In the genomic region with DNA sequence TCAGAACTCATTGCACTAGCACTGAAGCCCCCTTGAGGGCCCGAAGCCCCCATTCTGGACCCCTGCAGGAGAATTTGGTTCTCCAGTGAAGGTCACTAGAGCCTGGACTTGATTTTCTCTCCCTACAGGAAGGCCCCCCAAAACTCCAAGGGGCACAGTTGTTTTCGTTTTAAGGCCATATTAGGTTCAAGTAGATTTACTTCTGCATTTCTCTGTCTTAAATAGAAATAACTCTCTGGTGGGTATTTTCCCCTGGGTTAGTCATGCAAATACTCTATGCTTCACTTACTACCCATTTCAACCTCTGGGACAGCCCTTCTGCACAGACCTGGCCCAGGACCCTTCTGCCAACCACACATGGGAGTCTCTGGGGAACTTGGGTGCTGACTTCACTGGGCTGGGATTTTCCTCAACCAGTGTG, we compare ENCODE assay signal across 8 cellular contexts. TPM values are rescaled to one million over a fixed set of nuclear protein-coding genes. Genes with fewer than 3 reads are reported as not detected.
DNase-seq lines count a peak whose midpoint lies in the region; ATAC-seq and TF ChIP-seq lines count a peak whose summit lies in the region.

No MANE protein-coding gene starts in this region.

- H3K27ac ChIP-seq in KMS-11: no peak overlapping the region
- peak overlapping the region; percentile 90 to 95 (median 94) for H3K27ac ChIP-seq in spleen

- no peaks in the 10 kb centered on the region for H3K9me3 ChIP-seq in spleen

- intact Hi-C loops in spleen (cut with DNase I; ENCODE audit: low total_unique reads) (loop anchor here (5.0 to 10.0 kb wide), 2 partner anchors 50 to 112 kb away; a partner anchor contains a TSS), left cardiac atrium (cut with DNase I) (loop anchor here (10.0 kb wide), 2 partner anchors 140 to 690 kb away; a partner anchor contains a TSS)

- peaks cover 12% of the 10 kb centered on the region for H3K4me1 ChIP-seq in KMS-11 (ENCODE audit: low read depth, poor library complexity, severe bottlenecking)
- peaks cover 17 to 82% (median 59%) of the 10 kb centered on the region in 6 donors for H3K4me1 ChIP-seq in spleen

- H3K9me3 Mint-ChIP-seq in effector memory CD8-positive, alpha-beta T cell: no peaks in the 10 kb centered on the region

- peak overlapping the region; percentile 83; the same call in 1 of the 2 replicates for H2AFZ ChIP-seq in KMS-11 (ENCODE audit: low read depth)

- peak overlapping the region; percentile 72; the same call in 1 of the 2 replicates for H3K4me2 ChIP-seq in KMS-11

- peaks cover 6% of the 10 kb centered on the region for H3K36me3 Mint-ChIP-seq in effector memory CD8-positive, alpha-beta T cell (ENCODE audit: insufficient read depth)

- no peaks in the 10 kb centered on the region for H3K36me3 ChIP-seq in KMS-11 (ENCODE audit: insufficient read depth)
- no peaks in the 10 kb centered on the region for H3K36me3 ChIP-seq in spleen

- POLR2A ChIA-PET in HEK293T (lab: Yijun Ruan, JAX): no interaction called here

- no peaks in the 10 kb centered on the region for H3K27me3 ChIP-seq in KMS-11 (ENCODE audit: insufficient read depth, low read depth)
- H3K27me3 ChIP-seq in spleen (replicated peaks in 1 of 7): no peaks in the 10 kb centered on the region

- H3K4me3 ChIP-seq in KMS-11 (IDR thresholded peaks at IDR 0.05; ENCODE audit: insufficient read depth, low read depth, low read length) (no peak overlapping the region), spleen (peak overlapping the region in 3 of 8 donors; percentile 46 to 68 (median 48))

- WGBS in spleen, 5 donors: 44 to 62% (median 49%) methylated on average over 2 of the region's 2 CpGs

- CTCF ChIA-PET in HEK293T (lab: Yijun Ruan, JAX): no interaction called here

- peak overlapping the region; percentile 90 to 94 for H3K4me3 Mint-ChIP-seq in effector memory CD8-positive, alpha-beta T cell

- H3K4me1 Mint-ChIP-seq in effector memory CD8-positive, alpha-beta T cell (ENCODE audit: low read depth in 2 of 2): peaks cover 11 to 17% of the 10 kb centered on the region in 2 donors

- ATAC-seq in GM18508 (IDR thresholded peaks at IDR 0.05; ENCODE audit: insufficient read depth, unreplicated experiment) (peak; percentile 32), GM21723 (IDR thresholded peaks at IDR 0.05; ENCODE audit: unreplicated experiment) (peak; percentile 59), left cardiac atrium (no peak)
- ATAC-seq in effector memory CD8-positive, alpha-beta T cell (replicated peaks): no peak

- no peaks in the 10 kb centered on the region for H4K20me1 ChIP-seq in KMS-11 (ENCODE audit: insufficient read depth)

- H3K27ac Mint-ChIP-seq in effector memory CD8-positive, alpha-beta T cell: peak overlapping the region; percentile 95 to 98

- TF ChIP-seq CTCF in KMS-11 (conservative IDR thresholded peaks at IDR 0.05; ENCODE audit: low read depth, low read length) (no peak), spleen (IDR thresholded peaks at IDR 0.05 in 8 of 11, conservative IDR thresholded peaks at IDR 0.05 in 3 of 11) (peak in 2 of 11 experiments; percentile 6 to 11)

- H3K9ac ChIP-seq in KMS-11: no peak overlapping the region

- H3K79me2 ChIP-seq in KMS-11 (ENCODE audit: insufficient read depth, low read depth): no peaks in the 10 kb centered on the region

- no peaks in the 10 kb centered on the region for H3K27me3 Mint-ChIP-seq in effector memory CD8-positive, alpha-beta T cell

- DNase-seq in effector memory CD8-positive, alpha-beta T cell: no peak
- DNase-seq in spleen (no peak), T1000 (lab: John Stamatoyannopoulos, UW) (no peak), HEK293T (ENCODE audit: extremely low spot score) (no peak), left cardiac atrium (no peak)

- TF ChIP-seq POLR2A in spleen (IDR thresholded peaks at IDR 0.05): no peak

TF ChIP-seq in HEK293T, 16 proteins besides CTCF, POLR2A, EP300 and RAD21:
- no peak for TF ChIP-seq NFRKB (IDR thresholded peaks at IDR 0.05)
- TF ChIP-seq BHLHE40 (IDR thresholded peaks at IDR 0.05; ENCODE audit: borderline replicate concordance): no peak
- TF ChIP-seq, protein P1, sequence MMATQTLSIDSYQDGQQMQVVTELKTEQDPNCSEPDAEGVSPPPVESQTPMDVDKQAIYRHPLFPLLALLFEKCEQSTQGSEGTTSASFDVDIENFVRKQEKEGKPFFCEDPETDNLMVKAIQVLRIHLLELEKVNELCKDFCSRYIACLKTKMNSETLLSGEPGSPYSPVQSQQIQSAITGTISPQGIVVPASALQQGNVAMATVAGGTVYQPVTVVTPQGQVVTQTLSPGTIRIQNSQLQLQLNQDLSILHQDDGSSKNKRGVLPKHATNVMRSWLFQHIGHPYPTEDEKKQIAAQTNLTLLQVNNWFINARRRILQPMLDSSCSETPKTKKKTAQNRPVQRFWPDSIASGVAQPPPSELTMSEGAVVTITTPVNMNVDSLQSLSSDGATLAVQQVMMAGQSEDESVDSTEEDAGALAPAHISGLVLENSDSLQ (IDR thresholded peaks at IDR 0.05): no peak
- no peak for TF ChIP-seq TARDBP (IDR thresholded peaks at IDR 0.05)
- TF ChIP-seq FOXK2 (IDR thresholded peaks at IDR 0.05): no peak
- no peak for TF ChIP-seq SP1 (IDR thresholded peaks at IDR 0.05)
- no peak for TF ChIP-seq CTBP1 (IDR thresholded peaks at IDR 0.05; ENCODE audit: borderline replicate concordance)
- TF ChIP-seq ZNF384 (IDR thresholded peaks at IDR 0.05): no peak
- TF ChIP-seq SUZ12 (IDR thresholded peaks at IDR 0.05): no peak
- no peak for TF ChIP-seq ELF4 (IDR thresholded peaks at IDR 0.05)
- TF ChIP-seq FOXA1 (IDR thresholded peaks at IDR 0.05): no peak

RNA-seq across cellular contexts. Expression of a gene that starts 41.6 kb away (rescaled TPM):
- total RNA-seq in spleen (10 to 100 TPM; 12.8 to 30.6 (median 16.9) TPM), left cardiac atrium (10 to 100 TPM; 25.3 to 53.7 TPM)
- 10 to 100 TPM in 2 of 3 donors, 1 to 10 TPM in 1; 6.3 to 11.7 (median 11.1) TPM for polyA plus RNA-seq in spleen

RNA-seq across cellular contexts. Expression of a gene that starts 48.8 kb away (rescaled TPM):
- total RNA-seq in spleen (100 to 1,000 TPM in 6 of 7 donors, 10 to 100 TPM in 1; 95.2 to 130 (median 117) TPM), left cardiac atrium (10 to 100 TPM; 27.4 to 37.7 TPM)
- 10 to 100 TPM; 34.9 to 55.0 (median 38.6) TPM for polyA plus RNA-seq in spleen

Comparison
In these comparisons a context has a peak if more than half of its experiments do, and no peak if none do; other contexts are left out.
1. ATAC-seq: peak in GM18508 (single experiment) and GM21723 (single experiment); none in effector memory CD8-positive, alpha-beta T cell (single experiment) and left cardiac atrium (0 of 2).